3 cellular contexts compared by ENCODE assay signal in the genomic region with DNA sequence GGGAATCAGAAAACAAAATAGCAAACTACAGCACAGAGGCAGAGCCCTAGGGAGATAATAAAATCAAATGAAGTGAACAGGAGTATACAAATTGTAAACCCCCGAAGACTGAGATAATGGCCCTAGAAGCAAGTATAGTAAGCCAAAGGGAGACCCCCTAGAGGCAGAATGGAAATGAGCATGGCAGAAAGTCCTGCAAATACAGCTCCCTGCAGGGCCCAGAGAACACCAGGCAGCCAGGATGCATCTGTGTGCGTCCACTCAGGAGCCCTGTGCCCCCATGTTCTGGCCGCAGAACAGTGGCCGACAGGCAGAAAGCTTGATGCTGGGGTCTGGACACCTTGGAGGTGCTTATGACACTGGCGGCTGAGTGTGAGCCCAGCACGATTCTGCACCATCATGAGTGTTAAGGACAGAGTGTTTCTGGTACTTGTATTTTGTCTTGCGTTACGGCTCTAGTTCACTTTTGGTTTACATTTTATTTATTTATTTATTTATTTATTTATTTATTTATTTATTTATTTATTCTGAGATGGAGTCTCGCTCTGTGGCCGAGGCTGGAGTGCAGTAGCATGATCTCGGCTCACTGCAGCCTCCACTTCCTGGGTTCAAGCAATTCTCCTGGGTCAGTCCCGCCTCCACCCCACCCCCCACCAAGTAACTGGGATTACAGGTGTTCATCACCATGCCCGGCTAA.
TF ChIP-seq lines count a peak whose summit lies in the region.

No MANE protein-coding gene starts in this region.

TF ChIP-seq in HEK293, 187 proteins besides CTCF, POLR2A, EP300 and RAD21 (continues in another document):
- TF ChIP-seq ZNF155 (tag by site-specific recombination; IDR thresholded peaks at IDR 0.05) (no peak), ZNF140 (tag by site-specific recombination; IDR thresholded peaks at IDR 0.05) (peak; percentile 87), ZNF221 (tag by site-specific recombination; IDR thresholded peaks at IDR 0.05; ENCODE audit: borderline replicate concordance) (no peak), ZNF302 (tag by site-specific recombination; IDR thresholded peaks at IDR 0.05; ENCODE audit: low read depth) (no peak), ZNF624 (tag by site-specific recombination; IDR thresholded peaks at IDR 0.05) (no peak), ZBTB48 (tag by site-specific recombination; IDR thresholded peaks at IDR 0.05) (no peak), ZNF223 (tag by site-specific recombination; IDR thresholded peaks at IDR 0.05) (no peak), ZNF530 (tag by site-specific recombination; IDR thresholded peaks at IDR 0.05; ENCODE audit: low read depth) (0 out of 2 replicates have a peak, but pooled peaks have one; percentile 36), ZNF549 (tag by site-specific recombination; IDR thresholded peaks at IDR 0.05) (no peak), ZBTB21 (tag by site-specific recombination; IDR thresholded peaks at IDR 0.05) (peak; percentile 60; the same call in 1 of the 2 replicates), ZNF311 (tag by site-specific recombination; IDR thresholded peaks at IDR 0.05; ENCODE audit: borderline replicate concordance) (no peak), ZNF248 (tag by site-specific recombination; IDR thresholded peaks at IDR 0.05) (no peak), ZNF202 (tag by site-specific recombination; IDR thresholded peaks at IDR 0.05; ENCODE audit: borderline replicate concordance) (0 out of 2 replicates have a peak, but pooled peaks have one; percentile 60), ZIC2 (tag by site-specific recombination; IDR thresholded peaks at IDR 0.05) (peak; percentile 32; the same call in 1 of the 2 replicates), ZNF23 (tag by site-specific recombination; IDR thresholded peaks at IDR 0.05; ENCODE audit: borderline replicate concordance) (no peak), ZNF677 (tag by site-specific recombination; IDR thresholded peaks at IDR 0.05) (no peak), ZNF529 (tag by site-specific recombination; IDR thresholded peaks at IDR 0.05; ENCODE audit: insufficient replicate concordance) (peak; percentile 47), ZNF561 (tag by site-specific recombination; IDR thresholded peaks at IDR 0.05; ENCODE audit: borderline replicate concordance) (no peak), ZNF623 (tag by site-specific recombination; IDR thresholded peaks at IDR 0.05) (peak; percentile 79), ZNF664 (tag by site-specific recombination; IDR thresholded peaks at IDR 0.05) (peak; percentile 64; the same call in 1 of the 2 replicates)
- TF ChIP-seq, protein P1, sequence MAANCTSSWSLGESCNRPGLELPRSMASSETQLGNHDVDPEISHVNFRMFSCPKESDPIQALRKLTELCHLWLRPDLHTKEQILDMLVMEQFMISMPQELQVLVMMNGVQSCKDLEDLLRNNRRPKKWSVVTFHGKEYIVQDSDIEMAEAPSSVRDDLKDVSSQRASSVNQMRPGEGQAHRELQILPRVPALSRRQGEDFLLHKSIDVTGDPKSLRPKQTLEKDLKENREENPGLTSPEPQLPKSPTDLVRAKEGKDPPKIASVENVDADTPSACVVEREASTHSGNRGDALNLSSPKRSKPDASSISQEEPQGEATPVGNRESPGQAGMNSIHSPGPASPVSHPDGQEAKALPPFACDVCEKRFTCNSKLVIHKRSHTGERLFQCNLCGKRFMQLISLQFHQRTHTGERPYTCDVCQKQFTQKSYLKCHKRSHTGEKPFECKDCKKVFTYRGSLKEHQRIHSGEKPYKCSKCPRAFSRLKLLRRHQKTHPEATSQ (tag by site-specific recombination; IDR thresholded peaks at IDR 0.05), result no peak

TF ChIP-seq in K562, 482 proteins besides CTCF, POLR2A, EP300 and RAD21:
- TF ChIP-seq GTF2F1 (IDR thresholded peaks at IDR 0.05; ENCODE audit: low read depth, low read length), result no peak
- no peak for TF ChIP-seq ELF1 (tag; IDR thresholded peaks at IDR 0.05)
- TF ChIP-seq ILK (tag; IDR thresholded peaks at IDR 0.05; ENCODE audit: borderline replicate concordance, low read depth), result no peak
- TF ChIP-seq ZBTB12 (CRISPR knock-in tag; IDR thresholded peaks at IDR 0.05), result no peak
- TF ChIP-seq, protein P2, sequence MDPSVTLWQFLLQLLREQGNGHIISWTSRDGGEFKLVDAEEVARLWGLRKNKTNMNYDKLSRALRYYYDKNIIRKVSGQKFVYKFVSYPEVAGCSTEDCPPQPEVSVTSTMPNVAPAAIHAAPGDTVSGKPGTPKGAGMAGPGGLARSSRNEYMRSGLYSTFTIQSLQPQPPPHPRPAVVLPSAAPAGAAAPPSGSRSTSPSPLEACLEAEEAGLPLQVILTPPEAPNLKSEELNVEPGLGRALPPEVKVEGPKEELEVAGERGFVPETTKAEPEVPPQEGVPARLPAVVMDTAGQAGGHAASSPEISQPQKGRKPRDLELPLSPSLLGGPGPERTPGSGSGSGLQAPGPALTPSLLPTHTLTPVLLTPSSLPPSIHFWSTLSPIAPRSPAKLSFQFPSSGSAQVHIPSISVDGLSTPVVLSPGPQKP (CRISPR knock-in tag; IDR thresholded peaks at IDR 0.05), result no peak
- TF ChIP-seq GATAD2B (IDR thresholded peaks at IDR 0.05; ENCODE audit: borderline replicate concordance), result no peak

TF ChIP-seq in neural cell, 6 proteins besides CTCF, POLR2A, EP300 and RAD21:
- TF ChIP-seq REST (IDR thresholded peaks at IDR 0.05; ENCODE audit: borderline replicate concordance) (no peak), EZH2 (IDR thresholded peaks at IDR 0.05; ENCODE audit: borderline replicate concordance, insufficient read depth, low read length, poor library complexity, severe bottlenecking) (no peak)
